ENCODE assay signal across 2 cellular contexts in genomic region chr15:78434134-78434533, GRCh38.
TF ChIP-seq lines count a peak whose summit lies in the region.

No MANE protein-coding gene starts in this region.

TF ChIP-seq in endothelial cell of umbilical vein, 7 proteins besides CTCF, POLR2A, EP300 and RAD21:
- TF ChIP-seq MAX (IDR thresholded peaks at IDR 0.05; ENCODE audit: insufficient read depth, insufficient read length) (no peak), MYC (IDR thresholded peaks at IDR 0.05; ENCODE audit: low read depth, low read length) (no peak), EZH2 (IDR thresholded peaks at IDR 0.05; ENCODE audit: borderline replicate concordance, low read depth, low read length, severe bottlenecking) (no peak), POLR2AphosphoS5 (IDR thresholded peaks at IDR 0.05; ENCODE audit: insufficient read depth, low read depth, low read length) (no peak), GATA2 (IDR thresholded peaks at IDR 0.05; ENCODE audit: insufficient read depth, insufficient read length, low read depth, low read length) (no peak), FOS (IDR thresholded peaks at IDR 0.05; ENCODE audit: borderline replicate concordance, insufficient read depth, low read length) (no peak), JUN (IDR thresholded peaks at IDR 0.05; ENCODE audit: borderline replicate concordance, insufficient read depth, insufficient read length, low read depth) (no peak)

TF ChIP-seq in GM23338, 12 proteins besides CTCF, POLR2A, EP300 and RAD21:
- TF ChIP-seq ZNF331 (CRISPR knock-in tag; IDR thresholded peaks at IDR 0.05; ENCODE audit: low read depth) (no peak), POLR2AphosphoS5 (IDR thresholded peaks at IDR 0.05; ENCODE audit: low read depth) (no peak), EZH2phosphoT487 (IDR thresholded peaks at IDR 0.05; ENCODE audit: unreplicated experiment) (no peak), CREB1 (CRISPR knock-in tag; IDR thresholded peaks at IDR 0.05; ENCODE audit: low read depth) (no peak), ZNF462 (CRISPR knock-in tag; IDR thresholded peaks at IDR 0.05) (no peak), NANOG (IDR thresholded peaks at IDR 0.05; ENCODE audit: borderline replicate concordance) (no peak)
